ENCODE assay signal across 12 cellular contexts in genomic region chr11:114219559-114220349, GRCh38.
DNase-seq lines count a peak whose midpoint lies in the region; ATAC-seq and TF ChIP-seq lines count a peak whose summit lies in the region.
"Had no signal": no experiment of that assay in that cellular context is flagged by ENCODE, and none has a peak within 500 bp of the region (broad histone marks: within the 10 kb centered on the region; RNA-seq: fewer than 3 reads in every experiment).

No MANE protein-coding gene starts in this region.

- peaks cover 3% of the 10 kb centered on the region for H3K27me3 Mint-ChIP-seq in nephron progenitor cell (ENCODE audit: low read depth, poor library complexity)

- peaks cover 60% of the 10 kb centered on the region for H3K4me1 Mint-ChIP-seq in nephron progenitor cell

- DNase-seq in ACHN (peak; percentile 2), SW480 (ENCODE audit: low spot score) (peak; percentile 9), fibroblast of the conjunctiva (ENCODE audit: low read depth) (peak; percentile 62), nephron progenitor cell (no peak), NCI-H2107 treated with DMSO at 0.1 percent for 48 hours (lab: John Stamatoyannopoulos, UW; ENCODE audit: unreplicated experiment) (no peak)
- no peak for DNase-seq in activated CD8-positive, alpha-beta memory T cell treated with anti-CD3 and anti-CD28 coated beads, Interleukin-2, amount 50 U/mL, for 48 hours
- DNase-seq: activated B cell treated with CpG ODN at 0.5 μM for 24 hours; activated naive CD4-positive, alpha-beta T cell treated with anti-CD3 and anti-CD28 coated beads, Interleukin-2, amount 10 ng/mL, durations not matched to agents 7 days and 5 days; NCI-H1048 had no signal

- no peak overlapping the region for H3K4me3 Mint-ChIP-seq in nephron progenitor cell
- H3K4me3 Mint-ChIP-seq: activated B cell treated with CpG ODN at 0.5 μM for 24 hours; activated naive CD4-positive, alpha-beta T cell treated with anti-CD3 and anti-CD28 coated beads, Interleukin-2, amount 10 ng/mL, durations not matched to agents 7 days and 5 days; B cell had no signal

- in situ Hi-C loops in ACHN (cut with HindIII; ENCODE audit: low pct_ligation_motif_present, low pct_unique_long_range_greater_than_20kb, low sequenced_read_pairs), result no loop called here

- peaks cover 6% of the 10 kb centered on the region for H3K36me3 Mint-ChIP-seq in nephron progenitor cell (ENCODE audit: low read depth)
- H3K36me3 Mint-ChIP-seq: activated naive CD4-positive, alpha-beta T cell treated with anti-CD3 and anti-CD28 coated beads, Interleukin-2, amount 10 ng/mL, durations not matched to agents 7 days and 5 days had no signal

- ATAC-seq in HG03280 (IDR thresholded peaks at IDR 0.05; ENCODE audit: unreplicated experiment) (no peak), GM19455 (IDR thresholded peaks at IDR 0.05; ENCODE audit: unreplicated experiment) (no peak)

- peaks cover 2% of the 10 kb centered on the region for H3K9me3 Mint-ChIP-seq in nephron progenitor cell
- H3K9me3 Mint-ChIP-seq: activated B cell treated with CpG ODN at 0.5 μM for 24 hours; activated naive CD4-positive, alpha-beta T cell treated with anti-CD3 and anti-CD28 coated beads, Interleukin-2, amount 10 ng/mL, durations not matched to agents 7 days and 5 days had no signal

- H3K27ac Mint-ChIP-seq in nephron progenitor cell, result peak overlapping the region; percentile 97
- H3K27ac Mint-ChIP-seq: activated B cell treated with CpG ODN at 0.5 μM for 24 hours; activated naive CD4-positive, alpha-beta T cell treated with anti-CD3 and anti-CD28 coated beads, Interleukin-2, amount 10 ng/mL, durations not matched to agents 7 days and 5 days; B cell had no signal

- TF ChIP-seq CTCF in nephron progenitor cell (IDR thresholded peaks at IDR 0.05), result no peak

Comparison
In these comparisons a context has a peak if more than half of its experiments do, and no peak if none do; other contexts are left out.
1. DNase-seq: peak in ACHN (single experiment), SW480 (single experiment) and fibroblast of the conjunctiva (single experiment); none in nephron progenitor cell (single experiment), activated CD8-positive, alpha-beta memory T cell treated with anti-CD3 and anti-CD28 coated beads, Interleukin-2, amount 50 U/mL, for 48 hours (single experiment) and NCI-H2107 treated with DMSO at 0.1 percent for 48 hours (single experiment).